In genomic region chr17:3818786-3819185, GRCh38 we compare ENCODE assay signal across 15 cellular contexts. TPM values are rescaled to one million over a fixed set of nuclear protein-coding genes. Genes with fewer than 3 reads are reported as not detected.
DNase-seq lines count a peak whose midpoint lies in the region; ATAC-seq and TF ChIP-seq lines count a peak whose summit lies in the region.
"Had no signal": no experiment of that assay in that cellular context is flagged by ENCODE, and none has a peak within 500 bp of the region (broad histone marks: within the 10 kb centered on the region; RNA-seq: fewer than 3 reads in every experiment).

No MANE protein-coding gene starts in this region.

- H3K36me3 Mint-ChIP-seq in activated naive CD4-positive, alpha-beta T cell treated with anti-CD3 and anti-CD28 coated beads, Interleukin-2, amount 10 ng/mL, durations not matched to agents 7 days and 5 days, result peaks cover 59% of the 10 kb centered on the region

- H3K27ac ChIP-seq in angular gyrus (ENCODE audit: low read depth, low read length) (peak overlapping the region; percentile 83), right cardiac atrium (ENCODE audit: low read length) (peak overlapping the region; percentile 5), Karpas-422 (ENCODE audit: low read length) (no peak overlapping the region)
- H3K27ac ChIP-seq: gastroesophageal sphincter had no signal

- WGBS in right cardiac atrium, result 57% methylated on average over 6 of the region's 6 CpGs

- H3K79me2 ChIP-seq in Karpas-422 (ENCODE audit: low read length), result no peaks in the 10 kb centered on the region

- H2AFZ ChIP-seq in Karpas-422 (ENCODE audit: low read length), result no peak overlapping the region

- no peak overlapping the region for H3K4me3 Mint-ChIP-seq in activated naive CD4-positive, alpha-beta T cell treated with anti-CD3 and anti-CD28 coated beads, Interleukin-2, amount 10 ng/mL, durations not matched to agents 7 days and 5 days
- H3K4me3 Mint-ChIP-seq: activated naive CD4-positive, alpha-beta T cell treated with anti-CD3 and anti-CD28 coated beads, Interleukin-2, amount 50 U/mL, for 24 hours had no signal

- no peak overlapping the region for H3K4me2 ChIP-seq in Karpas-422 (ENCODE audit: low read depth, low read length, poor library complexity, severe bottlenecking)

- peaks cover 45% of the 10 kb centered on the region; the same call in 1 of the 2 replicates for H3K36me3 ChIP-seq in Karpas-422 (ENCODE audit: insufficient read depth, low read length)

- intact Hi-C loops in right cardiac atrium (cut with DNase I), result no loop called here

- no peak overlapping the region for H3K4me3 ChIP-seq in right cardiac atrium (ENCODE audit: low read length)
- H3K4me3 ChIP-seq in Karpas-422 (ENCODE audit: low read length), result no peak overlapping the region
- H3K4me3 ChIP-seq: gastroesophageal sphincter had no signal

- peak; percentile 3 for DNase-seq in activated naive CD4-positive, alpha-beta T cell treated with anti-CD3 and anti-CD28 coated beads, Interleukin-2, amount 10 ng/mL, durations not matched to agents 7 days and 5 days
- DNase-seq in activated naive CD4-positive, alpha-beta T cell treated with anti-CD3 and anti-CD28 coated beads, Interleukin-2, amount 50 U/mL, for 16 hours, result no peak
- DNase-seq in right cardiac atrium (no peak), superior temporal gyrus (ENCODE audit: extremely low spot score) (peak; percentile 40), Karpas-422 (no peak), dedifferentiated amniotic fluid mesenchymal stem cell (ENCODE audit: extremely low spot score) (no peak), omental fat pad (ENCODE audit: low spot score) (no peak)
- DNase-seq: activated CD8-positive, alpha-beta memory T cell treated with anti-CD3 and anti-CD28 coated beads, Interleukin-2, amount 50 U/mL, for 4 hours; Caco-2; NCI-H187 treated with DMSO at 0.1 percent for 48 hours; NCI-H526 treated with DMSO at 0.1 percent for 48 hours; SW 1271 had no signal

- no peak overlapping the region for H3K27ac Mint-ChIP-seq in activated naive CD4-positive, alpha-beta T cell treated with anti-CD3 and anti-CD28 coated beads, Interleukin-2, amount 10 ng/mL, durations not matched to agents 7 days and 5 days

- CTCF ChIA-PET in activated naive CD4-positive, alpha-beta T cell treated with anti-CD3 and anti-CD28 coated beads, Interleukin-2, amount 10 ng/mL, durations not matched to agents 7 days and 5 days (lab: Charles Lee), result interaction anchor here (4.6 kb wide), 1 partner anchor 8 kb away, joined by 22 read pairs; no protein-coding TSS in a partner anchor

- TF ChIP-seq CTCF in omental fat pad (IDR thresholded peaks at IDR 0.05), result no peak

- H3K4me1 ChIP-seq in right cardiac atrium (ENCODE audit: control insufficient read depth, insufficient read depth, low read length), result no peaks in the 10 kb centered on the region
- peaks cover 22% of the 10 kb centered on the region for H3K4me1 ChIP-seq in Karpas-422 (ENCODE audit: low read length)
- H3K4me1 ChIP-seq: Caco-2, gastroesophageal sphincter had no signal

- H3K9me3 ChIP-seq in right cardiac atrium (ENCODE audit: control insufficient read depth, low read length) (no peaks in the 10 kb centered on the region), Karpas-422 (ENCODE audit: low read length) (no peaks in the 10 kb centered on the region)
- H3K9me3 ChIP-seq: Caco-2, gastroesophageal sphincter had no signal

- no peaks in the 10 kb centered on the region for H3K27me3 Mint-ChIP-seq in activated naive CD4-positive, alpha-beta T cell treated with anti-CD3 and anti-CD28 coated beads, Interleukin-2, amount 10 ng/mL, durations not matched to agents 7 days and 5 days
- H3K27me3 Mint-ChIP-seq: activated naive CD4-positive, alpha-beta T cell treated with anti-CD3 and anti-CD28 coated beads, Interleukin-2, amount 50 U/mL, for 24 hours had no signal

- peak; percentile 73 to 78 for ATAC-seq in right cardiac atrium
- no peak for ATAC-seq in omental fat pad (ENCODE audit: low FRiP score)
- ATAC-seq: gastroesophageal sphincter had no signal

- no peaks in the 10 kb centered on the region for H4K20me1 ChIP-seq in Karpas-422 (ENCODE audit: insufficient read depth, low read depth, low read length)

- H3K9ac ChIP-seq in Karpas-422 (ENCODE audit: low read length), result no peak overlapping the region

- H3K4me1 Mint-ChIP-seq in activated naive CD4-positive, alpha-beta T cell treated with anti-CD3 and anti-CD28 coated beads, Interleukin-2, amount 10 ng/mL, durations not matched to agents 7 days and 5 days, result no peaks in the 10 kb centered on the region
- H3K4me1 Mint-ChIP-seq: activated naive CD4-positive, alpha-beta T cell treated with anti-CD3 and anti-CD28 coated beads, Interleukin-2, amount 50 U/mL, for 24 hours had no signal

- H3K27me3 ChIP-seq in right cardiac atrium (ENCODE audit: control insufficient read depth, insufficient read depth), result no peaks in the 10 kb centered on the region
- H3K27me3 ChIP-seq in Karpas-422 (ENCODE audit: low read length), result no peaks in the 10 kb centered on the region
- H3K27me3 ChIP-seq: gastroesophageal sphincter had no signal

- H3K9me3 Mint-ChIP-seq in activated naive CD4-positive, alpha-beta T cell treated with anti-CD3 and anti-CD28 coated beads, Interleukin-2, amount 10 ng/mL, durations not matched to agents 7 days and 5 days, result no peaks in the 10 kb centered on the region
- H3K9me3 Mint-ChIP-seq: activated naive CD4-positive, alpha-beta T cell treated with anti-CD3 and anti-CD28 coated beads, Interleukin-2, amount 50 U/mL, for 24 hours had no signal

- H3K9me2 ChIP-seq in Karpas-422 (replicated peaks; ENCODE audit: insufficient read depth, low read length), result no peaks in the 10 kb centered on the region

RNA-seq across cellular contexts. Expression of gene ITGAE, which starts 17.8 kb away (rescaled TPM):
- 10 to 100 TPM; 21.9 to 25.7 (median 23.1) TPM for total RNA-seq in right cardiac atrium
- polyA plus RNA-seq in right cardiac atrium, result 39.4 TPM
- 20.6 and 51.3 TPM in 2 replicates for total RNA-seq in Karpas-422 (2014; rRNA removed; shearing (Covaris generic); ENCODE audit: low replicate concordance)
- total RNA-seq in omental fat pad, result 10 to 100 TPM; 17.0 to 30.7 (median 22.2) TPM

RNA-seq across cellular contexts. Expression of gene NCBP3, which starts 27.3 kb away (rescaled TPM):
- total RNA-seq in right cardiac atrium, result 10 to 100 TPM; 24.7 to 33.5 (median 27.1) TPM
- polyA plus RNA-seq in right cardiac atrium, result 13.9 TPM
- 10.1 and 17.0 TPM in 2 replicates for total RNA-seq in Karpas-422 (2014; rRNA removed; shearing (Covaris generic); ENCODE audit: low replicate concordance)
- total RNA-seq in omental fat pad, result 10 to 100 TPM; 16.3 to 31.9 (median 23.9) TPM

Comparison
In these comparisons a context has a peak if more than half of its experiments do, and no peak if none do; other contexts are left out.
1. DNase-seq: peak in activated naive CD4-positive, alpha-beta T cell treated with anti-CD3 and anti-CD28 coated beads, Interleukin-2, amount 10 ng/mL, durations not matched to agents 7 days and 5 days (single experiment) and superior temporal gyrus (single experiment); none in activated naive CD4-positive, alpha-beta T cell treated with anti-CD3 and anti-CD28 coated beads, Interleukin-2, amount 50 U/mL, for 16 hours (single experiment), right cardiac atrium (0 of 3), Karpas-422 (single experiment), dedifferentiated amniotic fluid mesenchymal stem cell (single experiment) and omental fat pad (single experiment).